Comparison of ENCODE assay signal across 1 cellular context in the genomic region with DNA sequence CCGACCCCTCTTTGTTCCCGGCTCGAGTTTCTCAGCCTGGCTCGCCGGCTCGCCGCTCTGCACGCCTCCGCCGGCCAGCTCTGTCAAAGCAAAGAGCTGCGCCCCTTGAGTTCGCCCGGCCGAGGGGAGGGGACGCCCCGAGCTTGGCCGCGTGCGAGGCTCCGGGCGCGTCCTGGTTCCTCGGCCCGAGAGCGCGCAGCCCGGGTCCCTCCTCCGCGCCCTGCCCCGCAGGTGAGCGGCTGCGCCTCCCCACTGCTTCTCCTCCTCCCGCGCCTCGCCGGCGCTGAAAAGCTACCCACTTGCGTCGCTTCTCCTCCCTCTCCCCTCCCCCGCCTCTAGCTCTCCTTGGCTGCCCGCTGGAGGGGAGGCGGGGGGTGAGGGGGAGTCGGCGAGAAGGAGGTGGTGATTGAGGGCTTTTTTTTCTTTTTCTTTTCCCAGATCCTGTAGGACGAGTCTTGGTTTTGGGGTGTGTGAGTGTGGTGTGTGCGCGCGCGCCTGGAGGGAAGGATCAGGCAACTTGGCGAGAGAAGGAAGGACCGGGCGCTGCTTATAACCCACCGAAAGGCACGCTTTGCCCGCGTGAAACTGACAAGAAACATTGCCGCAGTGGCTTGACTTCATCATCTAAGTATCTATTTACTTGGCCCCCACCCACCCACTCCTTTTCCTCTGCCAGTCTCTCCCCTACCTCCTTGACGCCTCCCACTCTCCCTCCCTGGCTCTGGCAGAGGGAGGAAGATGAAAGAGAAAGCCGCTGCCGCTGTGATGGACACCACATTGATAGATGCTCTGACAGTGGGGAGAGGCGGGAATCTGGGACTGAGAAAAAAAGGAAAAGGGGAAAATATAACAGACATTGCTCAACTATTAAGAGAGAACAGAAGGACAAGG.
TF ChIP-seq lines count a peak whose summit lies in the region.

LEF1 (minus strand) TSS at position 261 of the 891 bp plus-strand sequence. CDS start 1,165 bp downstream, outside the sequence.

TF ChIP-seq in WTC11, 78 proteins besides CTCF, POLR2A, EP300 and RAD21 (continued from another document):
- TF ChIP-seq, protein P1, sequence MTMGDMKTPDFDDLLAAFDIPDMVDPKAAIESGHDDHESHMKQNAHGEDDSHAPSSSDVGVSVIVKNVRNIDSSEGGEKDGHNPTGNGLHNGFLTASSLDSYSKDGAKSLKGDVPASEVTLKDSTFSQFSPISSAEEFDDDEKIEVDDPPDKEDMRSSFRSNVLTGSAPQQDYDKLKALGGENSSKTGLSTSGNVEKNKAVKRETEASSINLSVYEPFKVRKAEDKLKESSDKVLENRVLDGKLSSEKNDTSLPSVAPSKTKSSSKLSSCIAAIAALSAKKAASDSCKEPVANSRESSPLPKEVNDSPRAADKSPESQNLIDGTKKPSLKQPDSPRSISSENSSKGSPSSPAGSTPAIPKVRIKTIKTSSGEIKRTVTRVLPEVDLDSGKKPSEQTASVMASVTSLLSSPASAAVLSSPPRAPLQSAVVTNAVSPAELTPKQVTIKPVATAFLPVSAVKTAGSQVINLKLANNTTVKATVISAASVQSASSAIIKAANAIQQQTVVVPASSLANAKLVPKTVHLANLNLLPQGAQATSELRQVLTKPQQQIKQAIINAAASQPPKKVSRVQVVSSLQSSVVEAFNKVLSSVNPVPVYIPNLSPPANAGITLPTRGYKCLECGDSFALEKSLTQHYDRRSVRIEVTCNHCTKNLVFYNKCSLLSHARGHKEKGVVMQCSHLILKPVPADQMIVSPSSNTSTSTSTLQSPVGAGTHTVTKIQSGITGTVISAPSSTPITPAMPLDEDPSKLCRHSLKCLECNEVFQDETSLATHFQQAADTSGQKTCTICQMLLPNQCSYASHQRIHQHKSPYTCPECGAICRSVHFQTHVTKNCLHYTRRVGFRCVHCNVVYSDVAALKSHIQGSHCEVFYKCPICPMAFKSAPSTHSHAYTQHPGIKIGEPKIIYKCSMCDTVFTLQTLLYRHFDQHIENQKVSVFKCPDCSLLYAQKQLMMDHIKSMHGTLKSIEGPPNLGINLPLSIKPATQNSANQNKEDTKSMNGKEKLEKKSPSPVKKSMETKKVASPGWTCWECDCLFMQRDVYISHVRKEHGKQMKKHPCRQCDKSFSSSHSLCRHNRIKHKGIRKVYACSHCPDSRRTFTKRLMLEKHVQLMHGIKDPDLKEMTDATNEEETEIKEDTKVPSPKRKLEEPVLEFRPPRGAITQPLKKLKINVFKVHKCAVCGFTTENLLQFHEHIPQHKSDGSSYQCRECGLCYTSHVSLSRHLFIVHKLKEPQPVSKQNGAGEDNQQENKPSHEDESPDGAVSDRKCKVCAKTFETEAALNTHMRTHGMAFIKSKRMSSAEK (CRISPR knock-in tag; IDR thresholded peaks at IDR 0.05; ENCODE audit: borderline replicate concordance) = no peak
- TF ChIP-seq, protein P2, sequence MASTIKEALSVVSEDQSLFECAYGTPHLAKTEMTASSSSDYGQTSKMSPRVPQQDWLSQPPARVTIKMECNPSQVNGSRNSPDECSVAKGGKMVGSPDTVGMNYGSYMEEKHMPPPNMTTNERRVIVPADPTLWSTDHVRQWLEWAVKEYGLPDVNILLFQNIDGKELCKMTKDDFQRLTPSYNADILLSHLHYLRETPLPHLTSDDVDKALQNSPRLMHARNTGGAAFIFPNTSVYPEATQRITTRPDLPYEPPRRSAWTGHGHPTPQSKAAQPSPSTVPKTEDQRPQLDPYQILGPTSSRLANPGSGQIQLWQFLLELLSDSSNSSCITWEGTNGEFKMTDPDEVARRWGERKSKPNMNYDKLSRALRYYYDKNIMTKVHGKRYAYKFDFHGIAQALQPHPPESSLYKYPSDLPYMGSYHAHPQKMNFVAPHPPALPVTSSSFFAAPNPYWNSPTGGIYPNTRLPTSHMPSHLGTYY (CRISPR knock-in tag; IDR thresholded peaks at IDR 0.05) = no peak
- TF ChIP-seq MYBL2 (CRISPR knock-in tag; IDR thresholded peaks at IDR 0.05) (peak; percentile 56; the same call in 1 of the 2 replicates), HMGA2 (CRISPR knock-in tag; IDR thresholded peaks at IDR 0.05) (no peak), ELF4 (CRISPR knock-in tag; IDR thresholded peaks at IDR 0.05; ENCODE audit: low read depth) (no peak), ETV6 (CRISPR knock-in tag; IDR thresholded peaks at IDR 0.05) (no peak), ZNF317 (CRISPR knock-in tag; IDR thresholded peaks at IDR 0.05; ENCODE audit: borderline replicate concordance, low read depth) (no peak), ZNF416 (CRISPR knock-in tag; IDR thresholded peaks at IDR 0.05) (no peak), SP1 (CRISPR knock-in tag; conservative IDR thresholded peaks at IDR 0.05) (peak; percentile 36; the same call in 1 of the 2 replicates), MAX (CRISPR knock-in tag; IDR thresholded peaks at IDR 0.05) (peak; percentile 71)
- TF ChIP-seq, protein P3, sequence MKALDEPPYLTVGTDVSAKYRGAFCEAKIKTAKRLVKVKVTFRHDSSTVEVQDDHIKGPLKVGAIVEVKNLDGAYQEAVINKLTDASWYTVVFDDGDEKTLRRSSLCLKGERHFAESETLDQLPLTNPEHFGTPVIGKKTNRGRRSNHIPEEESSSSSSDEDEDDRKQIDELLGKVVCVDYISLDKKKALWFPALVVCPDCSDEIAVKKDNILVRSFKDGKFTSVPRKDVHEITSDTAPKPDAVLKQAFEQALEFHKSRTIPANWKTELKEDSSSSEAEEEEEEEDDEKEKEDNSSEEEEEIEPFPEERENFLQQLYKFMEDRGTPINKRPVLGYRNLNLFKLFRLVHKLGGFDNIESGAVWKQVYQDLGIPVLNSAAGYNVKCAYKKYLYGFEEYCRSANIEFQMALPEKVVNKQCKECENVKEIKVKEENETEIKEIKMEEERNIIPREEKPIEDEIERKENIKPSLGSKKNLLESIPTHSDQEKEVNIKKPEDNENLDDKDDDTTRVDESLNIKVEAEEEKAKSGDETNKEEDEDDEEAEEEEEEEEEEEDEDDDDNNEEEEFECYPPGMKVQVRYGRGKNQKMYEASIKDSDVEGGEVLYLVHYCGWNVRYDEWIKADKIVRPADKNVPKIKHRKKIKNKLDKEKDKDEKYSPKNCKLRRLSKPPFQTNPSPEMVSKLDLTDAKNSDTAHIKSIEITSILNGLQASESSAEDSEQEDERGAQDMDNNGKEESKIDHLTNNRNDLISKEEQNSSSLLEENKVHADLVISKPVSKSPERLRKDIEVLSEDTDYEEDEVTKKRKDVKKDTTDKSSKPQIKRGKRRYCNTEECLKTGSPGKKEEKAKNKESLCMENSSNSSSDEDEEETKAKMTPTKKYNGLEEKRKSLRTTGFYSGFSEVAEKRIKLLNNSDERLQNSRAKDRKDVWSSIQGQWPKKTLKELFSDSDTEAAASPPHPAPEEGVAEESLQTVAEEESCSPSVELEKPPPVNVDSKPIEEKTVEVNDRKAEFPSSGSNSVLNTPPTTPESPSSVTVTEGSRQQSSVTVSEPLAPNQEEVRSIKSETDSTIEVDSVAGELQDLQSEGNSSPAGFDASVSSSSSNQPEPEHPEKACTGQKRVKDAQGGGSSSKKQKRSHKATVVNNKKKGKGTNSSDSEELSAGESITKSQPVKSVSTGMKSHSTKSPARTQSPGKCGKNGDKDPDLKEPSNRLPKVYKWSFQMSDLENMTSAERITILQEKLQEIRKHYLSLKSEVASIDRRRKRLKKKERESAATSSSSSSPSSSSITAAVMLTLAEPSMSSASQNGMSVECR (CRISPR knock-in tag; IDR thresholded peaks at IDR 0.05; ENCODE audit: borderline replicate concordance) = peak; percentile 26; the same call in 1 of the 2 replicates
